ENCODE assay signal across 23 cellular contexts in genomic region chr9:8071445-8071798, GRCh38.
DNase-seq lines count a peak whose midpoint lies in the region; ATAC-seq and TF ChIP-seq lines count a peak whose summit lies in the region.
"Had no signal": no experiment of that assay in that cellular context is flagged by ENCODE, and none has a peak within 500 bp of the region (broad histone marks: within the 10 kb centered on the region; RNA-seq: fewer than 3 reads in every experiment).

No MANE protein-coding gene starts in this region.

- H3K27ac Mint-ChIP-seq in activated CD4-positive, alpha-beta T cell treated with anti-CD3 and anti-CD28 coated beads, Interleukin-2, amount 10 ng/mL, durations not matched to agents 7 days and 5 days: no peak overlapping the region
- H3K27ac Mint-ChIP-seq: CD4-positive, alpha-beta T cell; T-cell had no signal

- no peak overlapping the region for H4K8ac ChIP-seq in mesendoderm (ENCODE audit: low read depth, low read length)

- no peaks in the 10 kb centered on the region for H3K4me1 Mint-ChIP-seq in activated CD4-positive, alpha-beta T cell treated with anti-CD3 and anti-CD28 coated beads, Interleukin-2, amount 10 ng/mL, durations not matched to agents 7 days and 5 days
- H3K4me1 Mint-ChIP-seq: T-cell had no signal

- no peaks in the 10 kb centered on the region for H3K36me3 Mint-ChIP-seq in activated CD4-positive, alpha-beta T cell treated with anti-CD3 and anti-CD28 coated beads, Interleukin-2, amount 10 ng/mL, durations not matched to agents 7 days and 5 days (ENCODE audit: low read depth)
- H3K36me3 Mint-ChIP-seq: T-cell had no signal

- H3K4me2 ChIP-seq in DND-41 (ENCODE audit: insufficient read depth, low read length) (no peak overlapping the region), Loucy (ENCODE audit: low read depth, low read length, poor library complexity, severe bottlenecking) (no peak overlapping the region), mesendoderm (ENCODE audit: low read length) (no peak overlapping the region)
- H3K4me2 ChIP-seq: A549; BLaER1 treated with 17β-estradiol and CSF1 and Interleukin-3, amounts not matched to agents 10 nM and 100 nM had no signal

- H3K79me1 ChIP-seq in mesendoderm (ENCODE audit: low read length): no peaks in the 10 kb centered on the region

- WGBS in mesendoderm (ENCODE audit: extremely low coverage, insufficient coverage, low lambda C conversion rate): no CpG with 5 or more reads among the region's 4 CpGs

- ATAC-seq in DND-41 (ENCODE audit: insufficient read depth, low read depth) (0 out of 3 replicates have a peak, but pooled peaks have one; percentile 29), HG03159 (IDR thresholded peaks at IDR 0.05; ENCODE audit: unreplicated experiment) (no peak)
- ATAC-seq: A549, GM12878, HepG2, T-cell had no signal

- H3F3A ChIP-seq in Loucy (ENCODE audit: low read depth): no peaks in the 10 kb centered on the region

- H2AFZ ChIP-seq in DND-41 (ENCODE audit: low read depth, low read length): peak overlapping the region; percentile 21; the same call in 1 of the 2 replicates
- 0 out of 2 replicates have a peak overlapping the region, but pooled peaks have one; percentile 24 for H2AFZ ChIP-seq in Loucy (ENCODE audit: low read length)

- no peaks in the 10 kb centered on the region for H3K79me2 ChIP-seq in DND-41 (ENCODE audit: insufficient read depth, low read length)
- H3K79me2 ChIP-seq in Loucy (ENCODE audit: insufficient read depth, low read length): no peaks in the 10 kb centered on the region
- no peaks in the 10 kb centered on the region for H3K79me2 ChIP-seq in mesendoderm (ENCODE audit: control insufficient read depth, insufficient read depth, low read length)

- H3K27ac ChIP-seq in DND-41 (ENCODE audit: low read length) (no peak overlapping the region), mesendoderm (ENCODE audit: low read depth, low read length) (no peak overlapping the region)
- H3K27ac ChIP-seq: A549; BLaER1 treated with 17β-estradiol and CSF1 and Interleukin-3, amounts not matched to agents 10 nM and 100 nM; SJSA1 had no signal

- H3K9me3 ChIP-seq in DND-41 (ENCODE audit: insufficient read depth, low read length, severe bottlenecking): no peaks in the 10 kb centered on the region
- H3K9me3 ChIP-seq in Loucy (ENCODE audit: insufficient read depth, low read depth, low read length): no peaks in the 10 kb centered on the region
- no peaks in the 10 kb centered on the region for H3K9me3 ChIP-seq in MG63
- H3K9me3 ChIP-seq: A549, SJSA1 had no signal

- no peak overlapping the region for H3K56ac ChIP-seq in mesendoderm (ENCODE audit: low read length)

- no peak overlapping the region for H3K4ac ChIP-seq in mesendoderm (ENCODE audit: low read depth, low read length)

- TF ChIP-seq POLR2A in erythroblast (IDR thresholded peaks at IDR 0.05; ENCODE audit: low read length): no peak

- no peak overlapping the region for H2BK5ac ChIP-seq in mesendoderm (ENCODE audit: low read length)

- H3K4me1 ChIP-seq in DND-41 (ENCODE audit: insufficient read depth, low read length) (no peaks in the 10 kb centered on the region), Loucy (ENCODE audit: insufficient read depth, low read length, poor library complexity, severe bottlenecking) (no peaks in the 10 kb centered on the region), mesendoderm (ENCODE audit: control insufficient read depth, low read depth, low read length) (no peaks in the 10 kb centered on the region)
- H3K4me1 ChIP-seq: A549, SJSA1 had no signal

- no peaks in the 10 kb centered on the region for H3K36me3 ChIP-seq in DND-41 (ENCODE audit: insufficient read depth, low read length)
- H3K36me3 ChIP-seq in Loucy (ENCODE audit: insufficient read depth, low read length): no peaks in the 10 kb centered on the region
- no peaks in the 10 kb centered on the region for H3K36me3 ChIP-seq in mesendoderm (ENCODE audit: control insufficient read depth, insufficient read depth, low read length)
- H3K36me3 ChIP-seq in MG63: no peaks in the 10 kb centered on the region
- H3K36me3 ChIP-seq: BLaER1 treated with 17β-estradiol and CSF1 and Interleukin-3, amounts not matched to agents 10 nM and 100 nM; SJSA1 had no signal

- no peak overlapping the region for H3K23ac ChIP-seq in mesendoderm (ENCODE audit: low read length)

- CTCF ChIA-PET in activated CD4-positive, alpha-beta T cell treated with anti-CD3 and anti-CD28 coated beads, Interleukin-2, amount 10 ng/mL, durations not matched to agents 7 days and 5 days (lab: Charles Lee): interaction anchor here (1.4 kb wide), 1 partner anchor 14 kb away, joined by 3 read pairs; no protein-coding TSS in a partner anchor

- H4K20me1 ChIP-seq in DND-41 (ENCODE audit: insufficient read depth, low read length): no peaks in the 10 kb centered on the region
- no peaks in the 10 kb centered on the region for H4K20me1 ChIP-seq in Loucy (ENCODE audit: insufficient read depth, low read length, poor library complexity, severe bottlenecking)
- H4K20me1 ChIP-seq: BLaER1 treated with 17β-estradiol and CSF1 and Interleukin-3, amounts not matched to agents 10 nM and 100 nM had no signal

- H3K9me3 Mint-ChIP-seq in activated CD4-positive, alpha-beta T cell treated with anti-CD3 and anti-CD28 coated beads, Interleukin-2, amount 10 ng/mL, durations not matched to agents 7 days and 5 days: no peaks in the 10 kb centered on the region
- H3K9me3 Mint-ChIP-seq: CD4-positive, alpha-beta T cell had no signal

- H3K27me3 ChIP-seq in DND-41 (ENCODE audit: insufficient read depth, low read length, poor library complexity): no peaks in the 10 kb centered on the region
- H3K27me3 ChIP-seq in Loucy (ENCODE audit: insufficient read depth, low read length, poor library complexity, severe bottlenecking): no peaks in the 10 kb centered on the region
- no peaks in the 10 kb centered on the region for H3K27me3 ChIP-seq in mesendoderm (ENCODE audit: insufficient read depth, low read length, poor library complexity)
- H3K27me3 ChIP-seq in MG63: no peaks in the 10 kb centered on the region
- H3K27me3 ChIP-seq: BLaER1 treated with 17β-estradiol and CSF1 and Interleukin-3, amounts not matched to agents 10 nM and 100 nM; SJSA1 had no signal

- DNase-seq in DND-41: no peak
- peak; percentile 56 for DNase-seq in ecto neural progenitor cell (ENCODE audit: low spot score)
- DNase-seq in mesendoderm: peak; percentile 37
- no peak for DNase-seq in erythroblast (lab: John Stamatoyannopoulos, UW)
- DNase-seq in activated CD4-positive, alpha-beta T cell treated with anti-CD3 and anti-CD28 coated beads, Interleukin-2, amount 10 ng/mL, durations not matched to agents 7 days and 5 days: no peak
- DNase-seq in MG63: no peak
- DNase-seq: AML-193; CD4-positive, alpha-beta T cell; Karpas-422; MV-4-11; NCI-H187; NCI-H2081 treated with DMSO at 0.1 percent for 48 hours; NCI-H226; Right ventricle myocardium superior; RPMI8226; T-cell had no signal

- no peaks in the 10 kb centered on the region for H3K9me2 ChIP-seq in Loucy (replicated peaks; ENCODE audit: low read depth, low read length)

- no peak for TF ChIP-seq CTCF in DND-41 (IDR thresholded peaks at IDR 0.05; ENCODE audit: borderline replicate concordance, extremely low read depth, low read length, poor library complexity, severe bottlenecking)
- no peak for TF ChIP-seq CTCF in Loucy (conservative IDR thresholded peaks at IDR 0.05; ENCODE audit: low read length)

- H2BK120ac ChIP-seq in mesendoderm (ENCODE audit: low read depth, low read length): no peak overlapping the region

- POLR2A ChIA-PET in activated CD4-positive, alpha-beta T cell treated with anti-CD3 and anti-CD28 coated beads, Interleukin-2, amount 10 ng/mL, durations not matched to agents 7 days and 5 days (lab: Charles Lee): no interaction called here

- no peak overlapping the region for H3K9ac ChIP-seq in DND-41 (ENCODE audit: low read depth, low read length)
- H3K9ac ChIP-seq in Loucy (ENCODE audit: low read depth, low read length, poor library complexity, severe bottlenecking): no peak overlapping the region
- H3K9ac ChIP-seq in mesendoderm (ENCODE audit: low read length): no peak overlapping the region
- H3K9ac ChIP-seq: BLaER1 treated with 17β-estradiol and CSF1 and Interleukin-3, amounts not matched to agents 10 nM and 100 nM had no signal

- no peak overlapping the region for H2AK5ac ChIP-seq in mesendoderm (ENCODE audit: low read length)

- H3K18ac ChIP-seq in mesendoderm (ENCODE audit: low read length): no peak overlapping the region

- no peaks in the 10 kb centered on the region for H3K27me3 Mint-ChIP-seq in activated CD4-positive, alpha-beta T cell treated with anti-CD3 and anti-CD28 coated beads, Interleukin-2, amount 10 ng/mL, durations not matched to agents 7 days and 5 days
- H3K27me3 Mint-ChIP-seq: CD4-positive, alpha-beta T cell; T-cell had no signal

- no peak overlapping the region for H4K5ac ChIP-seq in mesendoderm (ENCODE audit: low read length)

- H3K4me3 ChIP-seq in DND-41 (ENCODE audit: low read depth in 1 of 2, low read length in 2 of 2): no peak overlapping the region
- H3K4me3 ChIP-seq in Loucy (ENCODE audit: low read length, poor library complexity, severe bottlenecking): no peak overlapping the region
- H3K4me3 ChIP-seq in mesendoderm (ENCODE audit: low read length): no peak overlapping the region
- H3K4me3 ChIP-seq in MG63: no peak overlapping the region
- H3K4me3 ChIP-seq: A549; BLaER1 treated with 17β-estradiol and CSF1 and Interleukin-3, amounts not matched to agents 10 nM and 100 nM; GM12878; SJSA1 had no signal

- H2BK15ac ChIP-seq in mesendoderm (replicated peaks; ENCODE audit: low read depth): no peak overlapping the region

- no peak overlapping the region for H3K4me3 Mint-ChIP-seq in activated CD4-positive, alpha-beta T cell treated with anti-CD3 and anti-CD28 coated beads, Interleukin-2, amount 10 ng/mL, durations not matched to agents 7 days and 5 days
- H3K4me3 Mint-ChIP-seq: CD4-positive, alpha-beta T cell; T-cell had no signal

Comparison
In these comparisons a context has a peak if more than half of its experiments do, and no peak if none do; other contexts are left out.
1. DNase-seq: peak in ecto neural progenitor cell (single experiment) and mesendoderm (single experiment); none in DND-41 (single experiment), erythroblast (0 of 2), activated CD4-positive, alpha-beta T cell treated with anti-CD3 and anti-CD28 coated beads, Interleukin-2, amount 10 ng/mL, durations not matched to agents 7 days and 5 days (single experiment) and MG63 (single experiment).